In the genomic region with DNA sequence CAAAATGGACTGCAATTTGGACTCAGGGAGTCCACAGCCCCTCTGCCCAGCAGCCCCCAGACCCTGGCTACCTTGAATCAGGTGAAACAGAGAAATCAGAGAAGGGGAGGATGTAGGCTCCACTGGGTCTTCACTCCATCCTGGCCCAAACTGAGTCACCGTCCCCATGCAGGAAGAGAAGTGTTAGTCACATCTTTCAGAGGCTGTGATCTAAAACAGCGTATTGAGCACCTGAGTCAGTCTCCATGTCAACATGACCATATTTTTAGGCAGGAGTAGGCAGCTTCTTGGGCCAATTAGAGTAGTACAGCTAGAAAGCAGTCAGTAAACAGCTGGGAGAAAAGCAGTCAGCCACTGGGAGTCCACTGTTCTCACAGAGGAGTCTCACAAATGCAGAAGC, we compare ENCODE assay signal across 15 cellular contexts. TPM values are rescaled to one million over a fixed set of nuclear protein-coding genes. Genes with fewer than 3 reads are reported as not detected.
DNase-seq lines count a peak whose midpoint lies in the region; ATAC-seq, FAIRE-seq and TF ChIP-seq lines count a peak whose summit lies in the region.
"Had no signal": no experiment of that assay in that cellular context is flagged by ENCODE, and none has a peak within 500 bp of the region (broad histone marks: within the 10 kb centered on the region; RNA-seq: fewer than 3 reads in every experiment).

No MANE protein-coding gene starts in this region.

- no peaks in the 10 kb centered on the region for H4K20me1 ChIP-seq in osteoblast (ENCODE audit: insufficient read depth, low read length)

- no peaks in the 10 kb centered on the region for H3K27me3 ChIP-seq in RWPE2 (ENCODE audit: insufficient read depth, poor library complexity, severe bottlenecking)
- no peaks in the 10 kb centered on the region for H3K27me3 ChIP-seq in kidney epithelial cell (ENCODE audit: control insufficient read depth, insufficient read depth, low read length)
- H3K27me3 ChIP-seq in osteoblast (ENCODE audit: insufficient read depth, low read length): no peaks in the 10 kb centered on the region
- H3K27me3 ChIP-seq: MG63, thyroid gland had no signal

- H2AFZ ChIP-seq in osteoblast (ENCODE audit: low read length): no peak overlapping the region

- ATAC-seq in RWPE2 (ENCODE audit: low read depth): peak; percentile 85
- ATAC-seq in GM18505 (IDR thresholded peaks at IDR 0.05; ENCODE audit: unreplicated experiment): no peak
- no peak for ATAC-seq in GM21528 (IDR thresholded peaks at IDR 0.05; ENCODE audit: low FRiP score, unreplicated experiment)

- H3K27ac ChIP-seq in RWPE2 (ENCODE audit: poor library complexity, severe bottlenecking) (no peak overlapping the region), osteoblast (ENCODE audit: low read depth, low read length) (no peak overlapping the region)
- H3K27ac ChIP-seq: thyroid gland had no signal

- no peaks in the 10 kb centered on the region for H3K36me3 ChIP-seq in RWPE2 (ENCODE audit: low read depth)
- no peaks in the 10 kb centered on the region for H3K36me3 ChIP-seq in kidney epithelial cell (ENCODE audit: control insufficient read depth, insufficient read depth, low read length)
- H3K36me3 ChIP-seq in osteoblast (ENCODE audit: insufficient read depth, low read length): no peaks in the 10 kb centered on the region
- H3K36me3 ChIP-seq: MG63, thyroid gland had no signal

- no peak for TF ChIP-seq CTCF in RWPE2 (IDR thresholded peaks at IDR 0.05; ENCODE audit: poor library complexity, severe bottlenecking)
- no peak for TF ChIP-seq CTCF in kidney epithelial cell (IDR thresholded peaks at IDR 0.05; ENCODE audit: insufficient read depth, low read length, poor library complexity, severe bottlenecking)
- TF ChIP-seq CTCF in osteoblast (IDR thresholded peaks at IDR 0.05; ENCODE audit: extremely low read depth, low read depth, low read length): no peak

- H3K4me1 ChIP-seq in RWPE2 (ENCODE audit: insufficient read depth, poor library complexity, severe bottlenecking) (no peaks in the 10 kb centered on the region), osteoblast (ENCODE audit: insufficient read depth, low read length) (no peaks in the 10 kb centered on the region)

- no peak for TF ChIP-seq POLR2A in GM12892 (IDR thresholded peaks at IDR 0.05; ENCODE audit: low read depth, low read length)
- TF ChIP-seq POLR2A in GM18505 (IDR thresholded peaks at IDR 0.05; ENCODE audit: borderline replicate concordance, extremely low read depth, insufficient read depth, insufficient read length): no peak

- peak; percentile 74 for FAIRE-seq in GM12892 (lab: Jason Lieb, UNC)
- FAIRE-seq: frontal cortex, G401.6 had no signal

- H3K9me3 ChIP-seq in RWPE2 (ENCODE audit: severe bottlenecking) (no peaks in the 10 kb centered on the region), osteoblast (ENCODE audit: low read depth, low read length) (no peaks in the 10 kb centered on the region)
- H3K9me3 ChIP-seq: thyroid gland had no signal

- H3K4me2 ChIP-seq in osteoblast (ENCODE audit: insufficient read depth, low read length): no peak overlapping the region

- H3K4me3 ChIP-seq in RWPE2 (ENCODE audit: severe bottlenecking) (no peak overlapping the region), kidney epithelial cell (ENCODE audit: low read depth, low read length) (no peak overlapping the region), osteoblast (ENCODE audit: insufficient read depth, low read length) (no peak overlapping the region)
- H3K4me3 ChIP-seq: MG63, thyroid gland had no signal

- H3K79me2 ChIP-seq in osteoblast (ENCODE audit: insufficient read depth, low read length): no peaks in the 10 kb centered on the region

- peak; percentile 52 for DNase-seq in activated CD4-positive, alpha-beta T cell treated with anti-CD3 and anti-CD28 coated beads for 48 hours
- no peak for DNase-seq in activated CD4-positive, alpha-beta T cell treated with anti-CD3 and anti-CD28 coated beads for 1 hour
- DNase-seq in GM12892 (ENCODE audit: insufficient read length) (no peak), RWPE2 (ENCODE audit: low spot score) (no peak), kidney epithelial cell (ENCODE audit: low read depth) (peak; percentile 41), osteoblast (ENCODE audit: insufficient read length, low spot score, missing footprints) (no peak)
- DNase-seq: endodermal cell, MG63, NCI-H2029 treated with DMSO at 0.1 percent for 48 hours, NCI-H524, thyroid gland had no signal

RNA-seq across cellular contexts. Expression of a gene that starts 6.8 kb away (rescaled TPM):
- 2.4 TPM for polyA plus RNA-seq in GM12892 (2012; ENCODE audit: missing spikeins)
- 6.9 and 8.4 TPM in 2 replicates for total RNA-seq in kidney epithelial cell
- 5.4 and 7.7 TPM in 2 replicates for total RNA-seq in osteoblast

RNA-seq across cellular contexts. Expression of a gene that starts 52.7 kb away (rescaled TPM):
- polyA plus RNA-seq in GM12892 (2012; ENCODE audit: missing spikeins): 36.3 TPM
- 40.3 and 56.0 TPM in 2 replicates for total RNA-seq in kidney epithelial cell
- 39.8 and 57.9 TPM in 2 replicates for total RNA-seq in osteoblast

RNA-seq across cellular contexts. Expression of a gene that starts 54.2 kb away (rescaled TPM):
- 136 TPM for polyA plus RNA-seq in GM12892 (2012; ENCODE audit: missing spikeins)
- total RNA-seq in kidney epithelial cell (134 and 136 TPM in 2 replicates), osteoblast (166 and 184 TPM in 2 replicates)

Comparison
In these comparisons a context has a peak if more than half of its experiments do, and no peak if none do; other contexts are left out.
1. DNase-seq: peak in activated CD4-positive, alpha-beta T cell treated with anti-CD3 and anti-CD28 coated beads for 48 hours (single experiment) and kidney epithelial cell (single experiment); none in activated CD4-positive, alpha-beta T cell treated with anti-CD3 and anti-CD28 coated beads for 1 hour (single experiment), GM12892 (single experiment), RWPE2 (single experiment) and osteoblast (single experiment).